ENCODE assay signal across 19 cellular contexts in genomic region chr13:105327727-105328126, GRCh38.
"Had no signal": no experiment of that assay in that cellular context is flagged by ENCODE, and none has a peak within 500 bp of the region (broad histone marks: within the 10 kb centered on the region; RNA-seq: fewer than 3 reads in every experiment).

No MANE protein-coding gene starts in this region.

- H3K9me3 ChIP-seq: neutrophil had no signal

- H3K36me3 ChIP-seq: heart left ventricle, neutrophil, tibial artery, vagina, WERI-Rb-1 had no signal

- DNase-seq: activated CD4-positive, alpha-beta T cell treated with anti-CD3 and anti-CD28 coated beads for 36 hours; activated CD8-positive, alpha-beta memory T cell treated with anti-CD3 and anti-CD28 coated beads, Interleukin-2, amount 50 U/mL, for 4 hours; activated CD8-positive, alpha-beta T cell treated with anti-CD3 and anti-CD28 coated beads for 36 hours; activated naive CD4-positive, alpha-beta T cell; aorta; caudate nucleus; effector CD4-positive, alpha-beta T cell; heart left ventricle; left ventricle myocardium superior; mesendoderm; right cardiac atrium; T-helper 9 cell; tibial artery; WERI-Rb-1 had no signal

- H3K4me1 ChIP-seq: heart left ventricle, tibial artery, vagina had no signal

- ATAC-seq: activated CD4-positive, alpha-beta T cell treated with anti-CD3 and anti-CD28 coated beads for 36 hours; activated CD8-positive, alpha-beta T cell treated with anti-CD3 and anti-CD28 coated beads for 36 hours; heart left ventricle; left ventricle myocardium superior; right cardiac atrium; stimulated activated memory B cell treated with anti-CD40 and anti-IgM and Interleukin-4, amounts not matched to agents 10 μg/mL and 1 μg/mL and 100 μg/mL, for 72 hours had no signal

- H3K27ac ChIP-seq: coronary artery, heart left ventricle, neutrophil, tibial artery, vagina, WERI-Rb-1 had no signal

- H3K4me3 ChIP-seq: coronary artery, heart left ventricle, smooth muscle cell, tibial artery, vagina had no signal

- H3K27me3 ChIP-seq: heart left ventricle, neutrophil, tibial artery, vagina had no signal

- H3K4me2 ChIP-seq: smooth muscle cell had no signal
